3 cellular contexts compared by ENCODE assay signal in genomic region chr7:26404189-26404996, GRCh38.
TF ChIP-seq lines count a peak whose summit lies in the region.

No MANE protein-coding gene starts in this region.

TF ChIP-seq in GM23338, 12 proteins besides CTCF, POLR2A, EP300 and RAD21 (continued from another document):
- no peak for TF ChIP-seq ZNF462 (CRISPR knock-in tag; IDR thresholded peaks at IDR 0.05)

TF ChIP-seq in H1, 55 proteins besides CTCF, POLR2A, EP300 and RAD21 (continued from another document):
- TF ChIP-seq ATF3 (IDR thresholded peaks at IDR 0.05; ENCODE audit: insufficient read depth, low read depth, low read length) (no peak), MAFK (IDR thresholded peaks at IDR 0.05; ENCODE audit: low read depth, low read length) (peak; percentile 65)

TF ChIP-seq in liver, 16 proteins besides CTCF, POLR2A, EP300 and RAD21 (continued from another document):
- no peak for TF ChIP-seq REST (IDR thresholded peaks at IDR 0.05)
TF ChIP-seq in liver: peak in this region for 4.
